Comparison of ENCODE assay signal across 8 cellular contexts in genomic region chr4:128288689-128289106, GRCh38. TPM values are rescaled to one million over a fixed set of nuclear protein-coding genes. Genes with fewer than 3 reads are reported as not detected.
DNase-seq lines count a peak whose midpoint lies in the region; ATAC-seq and TF ChIP-seq lines count a peak whose summit lies in the region.

No MANE protein-coding gene starts in this region.

- H3K4me3 ChIP-seq in heart right ventricle, result peak overlapping the region; percentile 67 to 93 (median 79)
- peak overlapping the region; percentile 61 for H3K4me3 ChIP-seq in iPS-11a (ENCODE audit: low read depth, low read length)
- peak overlapping the region; percentile 89 for H3K4me3 ChIP-seq in skeletal muscle satellite cell (ENCODE audit: low read length)

- DNase-seq in heart right ventricle (no peak), Right ventricle myocardium inferior (ENCODE audit: missing footprints) (no peak), NCI-H2227 treated with DMSO at 0.1 percent for 48 hours (lab: John Stamatoyannopoulos, UW) (peak; percentile 42), ecto neural progenitor cell (ENCODE audit: low spot score) (no peak)
- DNase-seq in activated naive CD4-positive, alpha-beta T cell treated with anti-CD3 and anti-CD28 coated beads, Interleukin-2, amount 50 U/mL, for 72 hours (ENCODE audit: low spot score in 2 of 2), result no peak

- ATAC-seq in heart right ventricle, result no peak
- ATAC-seq in Right ventricle myocardium inferior, result no peak
- peak in 1 of 2 donors; percentile 20 for ATAC-seq in activated naive CD4-positive, alpha-beta T cell treated with anti-CD3 and anti-CD28 coated beads, Interleukin-2, amount 50 U/mL, for 72 hours
- no peak for ATAC-seq in HG03025 (IDR thresholded peaks at IDR 0.05; ENCODE audit: low FRiP score, unreplicated experiment)

- H3K9me3 Mint-ChIP-seq in activated naive CD4-positive, alpha-beta T cell treated with anti-CD3 and anti-CD28 coated beads, Interleukin-2, amount 50 U/mL, for 72 hours, result peaks cover 0 to 4% of the 10 kb centered on the region in 2 donors

- H3K27ac Mint-ChIP-seq in activated naive CD4-positive, alpha-beta T cell treated with anti-CD3 and anti-CD28 coated beads, Interleukin-2, amount 50 U/mL, for 72 hours, result peak overlapping the region; percentile 91 to 94

- no peaks in the 10 kb centered on the region for H3K27me3 ChIP-seq in heart right ventricle
- no peaks in the 10 kb centered on the region for H3K27me3 ChIP-seq in skeletal muscle satellite cell (ENCODE audit: control insufficient read depth, insufficient read depth, low read length)

- 5 to 6% methylated on average over 13 of the region's 13 CpGs for WGBS in heart right ventricle, 2 donors

- TF ChIP-seq CTCF in heart right ventricle (IDR thresholded peaks at IDR 0.05), result no peak

- H3K4me1 ChIP-seq in heart right ventricle (peaks cover 0 to 42% (median 35%) of the 10 kb centered on the region in 9 donors), skeletal muscle satellite cell (ENCODE audit: control insufficient read depth, insufficient read depth, low read length) (peaks cover 20% of the 10 kb centered on the region)

- peak overlapping the region; percentile 94 for H3K9ac ChIP-seq in skeletal muscle satellite cell (ENCODE audit: low read depth, low read length)

- peak overlapping the region; percentile 60 to 97 (median 94) for H3K27ac ChIP-seq in heart right ventricle

- peaks cover 0 to 6% (median 0%) of the 10 kb centered on the region in 9 donors for H3K36me3 ChIP-seq in heart right ventricle
- H3K36me3 ChIP-seq in skeletal muscle satellite cell (ENCODE audit: insufficient read depth, low read length), result peaks cover 7% of the 10 kb centered on the region

- intact Hi-C loops in heart right ventricle (cut with DNase I) (loop anchor here in 5 of 10 donors (1.0 to 10.0 kb wide), 8 partner anchors 69 to 806 kb away; partner anchors contain the start of genes C4orf33 (in 2 of the 5), SCLT1 (in 2 of the 5) and LARP1B (in 1 of the 5)), Right ventricle myocardium inferior (cut with DNase I) (loop anchor here (10.0 kb wide), 2 partner anchors 266 to 806 kb away; partner anchors contain the start of genes C4orf33 and SCLT1)

- H3K4me2 ChIP-seq in skeletal muscle satellite cell (ENCODE audit: low read length), result peak overlapping the region; percentile 92

- H3K36me3 Mint-ChIP-seq in activated naive CD4-positive, alpha-beta T cell treated with anti-CD3 and anti-CD28 coated beads, Interleukin-2, amount 50 U/mL, for 72 hours, result peaks cover 12 to 25% of the 10 kb centered on the region in 2 donors

- no peaks in the 10 kb centered on the region for H3K9me3 ChIP-seq in heart right ventricle
- no peaks in the 10 kb centered on the region for H3K9me3 ChIP-seq in skeletal muscle satellite cell (replicated peaks; ENCODE audit: low read length)

RNA-seq across cellular contexts. Expression of gene PGRMC2, which starts 1.1 kb away (rescaled TPM):
- 10 to 100 TPM; 47.8 to 78.9 (median 71.5) TPM for total RNA-seq in heart right ventricle
- 10 to 100 TPM; 26.0 to 48.9 TPM for polyA plus RNA-seq in heart right ventricle
- total RNA-seq in Right ventricle myocardium inferior, result 66.1 TPM
- 10 to 100 TPM; 23.6 to 52.7 TPM for total RNA-seq in activated naive CD4-positive, alpha-beta T cell treated with anti-CD3 and anti-CD28 coated beads, Interleukin-2, amount 50 U/mL, for 72 hours
- 18.1 and 18.5 TPM in 2 replicates for total RNA-seq in skeletal muscle satellite cell (2012; rRNA removed)
